9 cellular contexts compared by ENCODE assay signal in genomic region chr19:1262687-1263123, GRCh38. TPM values are rescaled to one million over a fixed set of nuclear protein-coding genes. Genes with fewer than 3 reads are reported as not detected.
A peak's percentile ranks its signal among the peaks of the same experiment; 100 is the strongest.
DNase-seq lines count a peak whose midpoint lies in the region; ATAC-seq, FAIRE-seq and TF ChIP-seq lines count a peak whose summit lies in the region.
"Had no signal": no experiment of that assay in that cellular context is flagged by ENCODE, and none has a peak within 500 bp of the region (broad histone marks: within the 10 kb centered on the region; RNA-seq: fewer than 3 reads in every experiment).

No MANE protein-coding gene starts in this region.

- H3K27me3 Mint-ChIP-seq in activated naive CD8-positive, alpha-beta T cell, result no peaks in the 10 kb centered on the region

- H3K4me3 ChIP-seq in kidney (ENCODE audit: low read length in 2 of 2), result peak overlapping the region in 1 of 2 donors; percentile 32
- peak overlapping the region in 2 of 4 donors; percentile 52 to 69 for H3K4me3 ChIP-seq in stomach

- H3K4me3 Mint-ChIP-seq in activated naive CD8-positive, alpha-beta T cell, result peak overlapping the region; percentile 73

- TF ChIP-seq POLR2A in stomach (IDR thresholded peaks at IDR 0.05), result no peak

- H3K9ac ChIP-seq in kidney (ENCODE audit: low read length in 2 of 2), result peak overlapping the region in 1 of 2 donors; percentile 93

- H3K27me3 ChIP-seq in stomach, result no peaks in the 10 kb centered on the region

- no peak for ATAC-seq in GM19328 (IDR thresholded peaks at IDR 0.05; ENCODE audit: unreplicated experiment)

- H3K4me1 ChIP-seq in kidney (ENCODE audit: control insufficient read depth in 1 of 2, insufficient read depth in 1 of 2, low read depth in 1 of 2, low read length in 2 of 2), result peaks cover 39 to 64% of the 10 kb centered on the region in 2 donors
- peaks cover 79 to 95% (median 89%) of the 10 kb centered on the region in 4 donors for H3K4me1 ChIP-seq in stomach

- FAIRE-seq in kidney (lab: Jason Lieb, UNC), result no peak

- WGBS in stomach, 5 donors, result 23 to 39% (median 30%) methylated on average over 17 to 20 of the region's 20 CpGs

- H3K4me1 Mint-ChIP-seq in activated naive CD8-positive, alpha-beta T cell (ENCODE audit: low read depth), result peaks cover 49% of the 10 kb centered on the region

- no peaks in the 10 kb centered on the region for H3K9me3 Mint-ChIP-seq in activated naive CD8-positive, alpha-beta T cell (ENCODE audit: low read depth)
- H3K9me3 Mint-ChIP-seq: T-helper 1 cell treated with Interleukin-12 subunit alpha and Interleukin-12 subunit beta and Interleukin-4 antibody, amounts not matched to agents 30 μg/mL and 1 μg/mL, for 36 hours had no signal

- H3K36me3 ChIP-seq in kidney (ENCODE audit: control insufficient read depth in 1 of 2, insufficient read depth in 2 of 2, low read length in 2 of 2), result no peaks in the 10 kb centered on the region
- H3K36me3 ChIP-seq in stomach, result peaks cover 6 to 10% (median 7%) of the 10 kb centered on the region in 4 donors

- TF ChIP-seq EP300 in stomach (IDR thresholded peaks at IDR 0.05), result no peak

- no peaks in the 10 kb centered on the region for H3K9me3 ChIP-seq in kidney (ENCODE audit: control insufficient read depth in 1 of 2, low read length in 2 of 2)
- no peaks in the 10 kb centered on the region for H3K9me3 ChIP-seq in stomach

- intact Hi-C loops in kidney (cut with DNase I), result no loop called here
- intact Hi-C loops in stomach (cut with DNase I; ENCODE audit: low total_unique reads), result no loop called here

- DNase-seq in HK-2 (ENCODE audit: unreplicated experiment), result peak; percentile 50
- DNase-seq in kidney, result peak; percentile 90
- no peak for DNase-seq in stomach
- DNase-seq in NOMO-1 (lab: John Stamatoyannopoulos, UW; ENCODE audit: unreplicated experiment in 2 of 2), result no peak
- no peak for DNase-seq in SW 1271 (lab: John Stamatoyannopoulos, UW)
- DNase-seq in foreskin melanocyte, result no peak

- no peak for TF ChIP-seq CTCF in kidney (IDR thresholded peaks at IDR 0.05; ENCODE audit: borderline replicate concordance, extremely low read depth, insufficient read depth)
- TF ChIP-seq CTCF in stomach (IDR thresholded peaks at IDR 0.05), result no peak

- H3K36me3 Mint-ChIP-seq in activated naive CD8-positive, alpha-beta T cell, result no peaks in the 10 kb centered on the region

- H3K27ac ChIP-seq in kidney (ENCODE audit: low read depth in 2 of 2, low read length in 2 of 2) (peak overlapping the region; percentile 97 to 98), stomach (peak overlapping the region; percentile 93 to 100 (median 100))

- no peak overlapping the region for H3K27ac Mint-ChIP-seq in activated naive CD8-positive, alpha-beta T cell

RNA-seq across cellular contexts. Expression of gene CIRBP, which starts 6.4 kb away (rescaled TPM):
- total RNA-seq in kidney (533 TPM), stomach (100 to 1,000 TPM; 250 to 520 (median 327) TPM)
- polyA plus RNA-seq in kidney (ENCODE audit: insufficient read depth, low read depth, low replicate concordance) (408 TPM), stomach (100 to 1,000 TPM; 307 to 686 (median 385) TPM)

RNA-seq across cellular contexts. Expression of gene FAM174C, which starts 12.6 kb away (rescaled TPM):
- total RNA-seq in kidney, result 35.3 TPM
- polyA plus RNA-seq in kidney (ENCODE audit: insufficient read depth, low read depth, low replicate concordance), result 94.7 TPM
- 100 to 1,000 TPM in 2 of 5 donors, 10 to 100 TPM in 2, 1 to 10 TPM in 1; 6.2 to 240 (median 23.7) TPM for total RNA-seq in stomach
- 100 to 1,000 TPM in 1 of 3 donors, 10 to 100 TPM in 2; 75.8 to 102 (median 80.3) TPM for polyA plus RNA-seq in stomach

RNA-seq across cellular contexts. Expression of gene MIDN, which starts 14.3 kb away (rescaled TPM):
- total RNA-seq in kidney (205 TPM), stomach (100 to 1,000 TPM in 1 of 5 donors, 10 to 100 TPM in 4; 31.6 to 118 (median 54.6) TPM)
- polyA plus RNA-seq in kidney (ENCODE audit: insufficient read depth, low read depth, low replicate concordance) (21.3 TPM), stomach (10 to 100 TPM; 17.0 to 29.2 (median 21.0) TPM)

RNA-seq across cellular contexts. Expression of gene ATP5F1D, which starts 21.2 kb away (rescaled TPM):
- total RNA-seq in kidney, result 183 TPM
- 641 TPM for polyA plus RNA-seq in kidney (ENCODE audit: insufficient read depth, low read depth, low replicate concordance)
- total RNA-seq in stomach, result 100 to 1,000 TPM in 2 of 5 donors, 10 to 100 TPM in 3; 26.4 to 905 (median 37.9) TPM
- polyA plus RNA-seq in stomach, result 100 to 1,000 TPM; 355 to 508 (median 358) TPM

RNA-seq across cellular contexts. Expression of gene EFNA2, which starts 23.0 kb away (rescaled TPM):
- total RNA-seq in kidney, result not detected
- polyA plus RNA-seq in kidney (ENCODE audit: insufficient read depth, low read depth, low replicate concordance), result not detected
- total RNA-seq in stomach, result 10 to 100 TPM in 1 of 5 donors, under 1 TPM in 1, not detected in 3; 0.55 to 21.1 TPM
- under 1 TPM in 1 of 3 donors, not detected in 2; 0.15 TPM for polyA plus RNA-seq in stomach

Comparison
In these comparisons a context has a peak if more than half of its experiments do, and no peak if none do; other contexts are left out.
1. DNase-seq: peak in HK-2 (single experiment) and kidney (single experiment); none in stomach (single experiment), NOMO-1 (0 of 2), SW 1271 (0 of 2) and foreskin melanocyte (single experiment).